In genomic region chr4:175770555-175770954, GRCh38 we compare ENCODE assay signal across 17 cellular contexts. TPM values are rescaled to one million over a fixed set of nuclear protein-coding genes. Genes with fewer than 3 reads are reported as not detected.
DNase-seq lines count a peak whose midpoint lies in the region; ATAC-seq and TF ChIP-seq lines count a peak whose summit lies in the region.
"Had no signal": no experiment of that assay in that cellular context is flagged by ENCODE, and none has a peak within 500 bp of the region (broad histone marks: within the 10 kb centered on the region; RNA-seq: fewer than 3 reads in every experiment).

No MANE protein-coding gene starts in this region.

- peaks cover 12% of the 10 kb centered on the region for H3K9me3 Mint-ChIP-seq in MCF 10A (ENCODE audit: unreplicated experiment)
- H3K9me3 Mint-ChIP-seq in activated CD8-positive, alpha-beta memory T cell treated with anti-CD3 and anti-CD28 coated beads, Interleukin-2, amount 10 ng/mL, durations not matched to agents 7 days and 5 days (ENCODE audit: low read depth), result no peaks in the 10 kb centered on the region
- H3K9me3 Mint-ChIP-seq in T-helper 2 cell treated with Interferon-gamma antibody and Interleukin-4, amounts not matched to agents 5 μg/mL and 100 μg/mL, for 36 hours, result no peaks in the 10 kb centered on the region

- CTCF ChIA-PET in MCF 10A (lab: Yijun Ruan, JAX), result no interaction called here
- CTCF ChIA-PET in activated CD8-positive, alpha-beta memory T cell treated with anti-CD3 and anti-CD28 coated beads, Interleukin-2, amount 10 ng/mL, durations not matched to agents 7 days and 5 days (lab: Charles Lee), result no interaction called here

- no peak overlapping the region for H3K27ac Mint-ChIP-seq in MCF 10A (ENCODE audit: low read depth, unreplicated experiment)
- no peak overlapping the region for H3K27ac Mint-ChIP-seq in activated CD8-positive, alpha-beta memory T cell treated with anti-CD3 and anti-CD28 coated beads, Interleukin-2, amount 10 ng/mL, durations not matched to agents 7 days and 5 days
- H3K27ac Mint-ChIP-seq in T-helper 2 cell treated with Interferon-gamma antibody and Interleukin-4, amounts not matched to agents 5 μg/mL and 100 μg/mL, for 36 hours, result no peak overlapping the region
- H3K27ac Mint-ChIP-seq: IgD-negative memory B cell, progenitor cell of endocrine pancreas had no signal

- no peaks in the 10 kb centered on the region for H3K27me3 ChIP-seq in breast epithelium
- no peaks in the 10 kb centered on the region for H3K27me3 ChIP-seq in skeletal muscle satellite cell (ENCODE audit: control insufficient read depth, insufficient read depth, low read length)
- H3K27me3 ChIP-seq: brain microvascular endothelial cell, upper lobe of right lung had no signal

- TF ChIP-seq POLR2A in breast epithelium (IDR thresholded peaks at IDR 0.05) (no peak), NB4 (IDR thresholded peaks at IDR 0.05; ENCODE audit: extremely low read depth, insufficient read length) (no peak)

- no peak overlapping the region for H3K4me3 Mint-ChIP-seq in MCF 10A (ENCODE audit: unreplicated experiment)
- no peak overlapping the region for H3K4me3 Mint-ChIP-seq in activated CD8-positive, alpha-beta memory T cell treated with anti-CD3 and anti-CD28 coated beads, Interleukin-2, amount 10 ng/mL, durations not matched to agents 7 days and 5 days
- H3K4me3 Mint-ChIP-seq in T-helper 2 cell treated with Interferon-gamma antibody and Interleukin-4, amounts not matched to agents 5 μg/mL and 100 μg/mL, for 36 hours, result no peak overlapping the region
- H3K4me3 Mint-ChIP-seq: IgD-negative memory B cell had no signal

- H3K4me1 ChIP-seq in breast epithelium, result no peaks in the 10 kb centered on the region
- no peaks in the 10 kb centered on the region for H3K4me1 ChIP-seq in skeletal muscle satellite cell (ENCODE audit: control insufficient read depth, insufficient read depth, low read length)
- H3K4me1 ChIP-seq: upper lobe of right lung had no signal

- H3K4me3 ChIP-seq in breast epithelium (peak overlapping the region in 2 of 3 donors; percentile 22 to 49), NB4 (ENCODE audit: low read depth, low read length) (peak overlapping the region; percentile 75), skeletal muscle satellite cell (ENCODE audit: low read length) (peak overlapping the region; percentile 70)
- H3K4me3 ChIP-seq: upper lobe of right lung had no signal

- H3K9ac ChIP-seq in skeletal muscle satellite cell (ENCODE audit: low read depth, low read length), result peak overlapping the region; percentile 69

- H3K27me3 Mint-ChIP-seq in MCF 10A (ENCODE audit: insufficient read depth, unreplicated experiment), result no peaks in the 10 kb centered on the region
- no peaks in the 10 kb centered on the region for H3K27me3 Mint-ChIP-seq in activated CD8-positive, alpha-beta memory T cell treated with anti-CD3 and anti-CD28 coated beads, Interleukin-2, amount 10 ng/mL, durations not matched to agents 7 days and 5 days
- H3K27me3 Mint-ChIP-seq in T-helper 2 cell treated with Interferon-gamma antibody and Interleukin-4, amounts not matched to agents 5 μg/mL and 100 μg/mL, for 36 hours (ENCODE audit: low read depth), result no peaks in the 10 kb centered on the region
- H3K27me3 Mint-ChIP-seq: progenitor cell of endocrine pancreas had no signal

- TF ChIP-seq CTCF in breast epithelium (IDR thresholded peaks at IDR 0.05) (no peak), MCF 10A (IDR thresholded peaks at IDR 0.05; ENCODE audit: unreplicated experiment) (no peak), NB4 (IDR thresholded peaks at IDR 0.05; ENCODE audit: low read depth, low read length) (no peak)

- no peak overlapping the region for H3K27ac ChIP-seq in breast epithelium
- peak overlapping the region; percentile 44 for H3K27ac ChIP-seq in angular gyrus (ENCODE audit: low read depth, low read length)
- H3K27ac ChIP-seq: brain microvascular endothelial cell, upper lobe of right lung had no signal

- no TSS peak for BruUV-seq in MCF 10A (replicated peaks; lab: Mats Ljungman, UMichigan)

- H3K9me3 ChIP-seq in breast epithelium (no peaks in the 10 kb centered on the region), skeletal muscle satellite cell (replicated peaks; ENCODE audit: low read length) (no peaks in the 10 kb centered on the region)
- H3K9me3 ChIP-seq: upper lobe of right lung had no signal

- no peak for ATAC-seq in activated CD8-positive, alpha-beta memory T cell treated with anti-CD3 and anti-CD28 coated beads, Interleukin-2, amount 10 ng/mL, durations not matched to agents 7 days and 5 days
- no peak for ATAC-seq in GM18868 (IDR thresholded peaks at IDR 0.05; ENCODE audit: unreplicated experiment)
- ATAC-seq: upper lobe of right lung had no signal

- intact Hi-C loops in breast epithelium (cut with DNase I; ENCODE audit: low total_unique reads) (no loop called here), MCF 10A (cut with micrococcal nuclease) (no loop called here)

- no peaks in the 10 kb centered on the region for H3K36me3 ChIP-seq in breast epithelium
- H3K36me3 ChIP-seq in skeletal muscle satellite cell (ENCODE audit: insufficient read depth, low read length), result no peaks in the 10 kb centered on the region
- H3K36me3 ChIP-seq: brain microvascular endothelial cell, upper lobe of right lung had no signal

- POLR2A ChIA-PET in MCF 10A (lab: Yijun Ruan, JAX), result no interaction called here

- H3K4me1 Mint-ChIP-seq in MCF 10A (ENCODE audit: insufficient read depth, unreplicated experiment), result peaks cover 4% of the 10 kb centered on the region
- no peaks in the 10 kb centered on the region for H3K4me1 Mint-ChIP-seq in activated CD8-positive, alpha-beta memory T cell treated with anti-CD3 and anti-CD28 coated beads, Interleukin-2, amount 10 ng/mL, durations not matched to agents 7 days and 5 days
- no peaks in the 10 kb centered on the region for H3K4me1 Mint-ChIP-seq in T-helper 2 cell treated with Interferon-gamma antibody and Interleukin-4, amounts not matched to agents 5 μg/mL and 100 μg/mL, for 36 hours (ENCODE audit: low read depth)
- H3K4me1 Mint-ChIP-seq: IgD-negative memory B cell had no signal

- DNase-seq in breast epithelium (ENCODE audit: low spot score in 2 of 2) (no peak), MCF 10A (ENCODE audit: unreplicated experiment) (no peak), NB4 (ENCODE audit: low read depth) (no peak)
- DNase-seq in activated CD8-positive, alpha-beta memory T cell treated with anti-CD3 and anti-CD28 coated beads, Interleukin-2, amount 10 ng/mL, durations not matched to agents 7 days and 5 days, result no peak
- no peak for DNase-seq in T-helper 2 cell treated with Interferon-gamma antibody and Interleukin-4, amounts not matched to agents 5 μg/mL and 100 μg/mL, for 36 hours (ENCODE audit: low spot score)
- DNase-seq: activated CD4-positive, alpha-beta T cell treated with anti-CD3 and anti-CD28 coated beads, Interleukin-2, amount 50 U/mL, for 1 hour; brain microvascular endothelial cell; effector CD8-positive, alpha-beta T cell; islet precursor cell; stimulated activated CD4-positive, alpha-beta T cell treated with anti-CD3 and anti-CD28 coated beads, Interleukin-2, amount 100 ng/mL, for 24 hours; upper lobe of right lung had no signal

- peak overlapping the region; percentile 79 for H3K4me2 ChIP-seq in skeletal muscle satellite cell (ENCODE audit: low read length)

- H3K36me3 Mint-ChIP-seq in MCF 10A (ENCODE audit: insufficient read depth, unreplicated experiment), result no peaks in the 10 kb centered on the region
- no peaks in the 10 kb centered on the region for H3K36me3 Mint-ChIP-seq in activated CD8-positive, alpha-beta memory T cell treated with anti-CD3 and anti-CD28 coated beads, Interleukin-2, amount 10 ng/mL, durations not matched to agents 7 days and 5 days
- H3K36me3 Mint-ChIP-seq in T-helper 2 cell treated with Interferon-gamma antibody and Interleukin-4, amounts not matched to agents 5 μg/mL and 100 μg/mL, for 36 hours (ENCODE audit: low read depth), result no peaks in the 10 kb centered on the region
- H3K36me3 Mint-ChIP-seq: IgD-negative memory B cell had no signal

RNA-seq across cellular contexts. Expression of gene GPM6A, which starts 41.5 kb away (rescaled TPM):
- total RNA-seq in breast epithelium, result 1 to 10 TPM in 2 of 3 donors, under 1 TPM in 1; 0.48 to 3.5 (median 2.9) TPM
- not detected in 2 replicates for total RNA-seq in MCF 10A (2022)
- total RNA-seq in skeletal muscle satellite cell (2012; rRNA removed), result not detected in 2 replicates
- total RNA-seq in activated CD8-positive, alpha-beta memory T cell treated with anti-CD3 and anti-CD28 coated beads, Interleukin-2, amount 10 ng/mL, durations not matched to agents 7 days and 5 days, result not detected
- total RNA-seq: T-helper 1 cell treated with Interleukin-12 subunit alpha and Interleukin-12 subunit beta and Interleukin-4 antibody, amounts not matched to agents 30 ng/mL and 1 ng/mL, for 36 hours had no signal
